ENCODE assay signal across 8 cellular contexts in the genomic region with DNA sequence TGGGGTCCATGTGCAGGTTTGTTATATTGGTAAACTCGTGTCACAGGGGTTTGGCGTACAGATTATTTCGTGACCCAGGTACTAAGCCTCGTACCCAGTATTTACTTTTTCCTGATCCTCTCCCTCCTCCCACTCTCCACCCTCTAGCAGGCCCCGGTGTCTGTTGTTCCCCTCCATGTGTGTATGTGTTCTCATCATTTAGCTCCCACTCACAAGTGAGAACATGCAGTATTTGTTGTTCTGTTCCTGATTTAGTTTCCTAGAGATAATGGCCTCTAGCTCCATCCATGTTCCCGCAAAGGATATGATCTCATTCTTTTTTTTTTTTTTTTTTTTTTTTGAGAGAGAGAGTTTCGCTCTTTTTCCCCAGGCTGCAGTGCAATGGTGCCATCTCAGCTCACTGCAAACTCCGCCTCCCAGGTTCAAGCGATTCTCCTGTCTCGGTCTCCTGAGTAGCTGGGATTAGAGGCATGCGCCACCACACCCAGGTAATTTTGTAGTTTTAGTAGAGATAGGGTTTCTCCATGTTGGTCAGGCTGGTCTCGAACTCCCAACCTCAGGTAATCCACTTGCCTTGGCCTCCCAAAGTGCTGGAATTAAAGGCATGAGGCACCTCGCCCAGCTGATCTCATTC. TPM values are rescaled to one million over a fixed set of nuclear protein-coding genes. Genes with fewer than 3 reads are reported as not detected.
DNase-seq lines count a peak whose midpoint lies in the region; ATAC-seq, FAIRE-seq and TF ChIP-seq lines count a peak whose summit lies in the region.
"Not testable (repeated sequence)": the region's sequence is repeated elsewhere in the genome, so short reads cannot be mapped to it uniquely, and the experiment has no call there.

No MANE protein-coding gene starts in this region.

- in situ Hi-C loops in K562 (cut with MboI), result loop anchor here (10.0 kb wide), 1 partner anchor 321 kb away; no protein-coding TSS in a partner anchor

- H3K4me3 ChIP-seq in HEK293 (ENCODE audit: low read depth, low read length); K562; smooth muscle cell: not testable (repeated sequence)

- intact Hi-C loops in K562 (cut with micrococcal nuclease); Right ventricle myocardium inferior (cut with DNase I); left ventricle myocardium superior (cut with micrococcal nuclease): not testable (repeated sequence)

- H3K27ac ChIP-seq in HEK293 (ENCODE audit: extremely low read depth, low read depth, low read length); K562 (ENCODE audit: extremely low read depth, low read depth, low read length); smooth muscle cell (ENCODE audit: low read depth): not testable (repeated sequence)

- not testable (repeated sequence) for H3K4me2 ChIP-seq in K562 (ENCODE audit: insufficient read depth, low read length)
- peak overlapping the region; percentile 65 for H3K4me2 ChIP-seq in smooth muscle cell

- not testable (repeated sequence) for TF ChIP-seq EP300 in K562 (IDR thresholded peaks at IDR 0.05; ENCODE audit: low read length)

- not testable (repeated sequence) for TF ChIP-seq CTCF in HEK293 (tag by site-specific recombination; IDR thresholded peaks at IDR 0.05); K562 (IDR thresholded peaks at IDR 0.05 in 2 of 3, conservative IDR thresholded peaks at IDR 0.05 in 1 of 3; ENCODE audit: insufficient read depth in 2 of 3, low read depth in 1 of 3, low read length in 3 of 3); smooth muscle cell (IDR thresholded peaks at IDR 0.05; ENCODE audit: borderline replicate concordance, insufficient read depth, poor library complexity, severe bottlenecking)

- H3K9me3 ChIP-seq in HEK293 (ENCODE audit: control insufficient read depth, insufficient read depth, low read depth, low read length); K562 (replicated peaks; ENCODE audit: control insufficient read depth, insufficient read depth, low read depth, low read length); smooth muscle cell (replicated peaks; ENCODE audit: low read depth): not testable (repeated sequence)

- not testable (repeated sequence) for H3F3A ChIP-seq in smooth muscle cell (ENCODE audit: low read depth)

- H3K9me1 ChIP-seq in K562 (ENCODE audit: control insufficient read depth, insufficient read depth, low read length), result not testable (repeated sequence)

- not testable (repeated sequence) for TF ChIP-seq POLR2A in K562 (conservative IDR thresholded peaks at IDR 0.05)

- not testable (repeated sequence) for H3K79me2 ChIP-seq in K562 (ENCODE audit: control insufficient read depth, insufficient read depth, low read length); smooth muscle cell (ENCODE audit: low read depth)

- not testable (repeated sequence) for FAIRE-seq in K562 (lab: Jason Lieb, UNC)

- not testable (repeated sequence) for ATAC-seq in K562
- ATAC-seq in Right ventricle myocardium inferior (peak; percentile 73), left ventricle myocardium superior (peak; percentile 91)

- POLR2A ChIA-PET in HEK293 (lab: Yijun Ruan, JAX), result interaction anchor here (0.6 to 0.7 kb wide), 4 partner anchors 54 to 141 kb away, joined by 3 to 7 read pairs (median 4); no protein-coding TSS in a partner anchor
- POLR2A ChIA-PET in K562 (lab: Yijun Ruan, JAX), result interaction anchor here (0.8 to 1.0 kb wide), 2 partner anchors 25 to 66 kb away, joined by 3 to 4 read pairs; no protein-coding TSS in a partner anchor

- CTCF ChIA-PET in HEK293 (lab: Yijun Ruan, JAX), result interaction anchor here (0.6 to 2.0 kb wide), 3 partner anchors 12 to 52 kb away, joined by 3 to 6 read pairs (median 3); no protein-coding TSS in a partner anchor
- CTCF ChIA-PET in K562 (lab: Yijun Ruan, JAX; ENCODE audit: low intra/inter-chr PET ratio), result interaction anchor here (1.1 kb wide), 1 partner anchor 145 kb away, joined by 3 read pairs; no protein-coding TSS in a partner anchor

- peak; percentile 63 for DNase-seq in Ammon's horn (ENCODE audit: low spot score)
- DNase-seq in K562 (ENCODE audit: extremely low read depth in 1 of 4, low spot score in 3 of 4); Right ventricle myocardium inferior (ENCODE audit: missing footprints); left ventricle myocardium superior; smooth muscle cell (lab: John Stamatoyannopoulos, UW; ENCODE audit: unreplicated experiment): not testable (repeated sequence)
- peak; percentile 61 for DNase-seq in dermis blood vessel endothelial cell
- peak; percentile 59 to 69 for DNase-seq in lung microvascular endothelial cell (ENCODE audit: low read depth in 2 of 2)

- BruUV-seq in K562 (replicated peaks; lab: Mats Ljungman, UMichigan), result not testable (repeated sequence)

- H4K20me1 ChIP-seq in K562 (replicated peaks; ENCODE audit: control insufficient read depth, insufficient read depth, low read length); smooth muscle cell (ENCODE audit: low read depth): not testable (repeated sequence)

- peak overlapping the region; percentile 33; the same call in 1 of the 2 replicates for H2AFZ ChIP-seq in K562 (ENCODE audit: low read depth, low read length)
- not testable (repeated sequence) for H2AFZ ChIP-seq in smooth muscle cell (ENCODE audit: low read depth)

- TF ChIP-seq RAD21 in K562 (CRISPR knock-in tag; conservative IDR thresholded peaks at IDR 0.05 in 1 of 2, IDR thresholded peaks at IDR 0.05 in 1 of 2), result not testable (repeated sequence)

- not testable (repeated sequence) for H3K9ac ChIP-seq in K562 (ENCODE audit: insufficient read depth in 1 of 2, low read depth in 2 of 2, low read length in 2 of 2); smooth muscle cell (ENCODE audit: low read depth)

- 34% methylated on average over 11 of the region's 13 CpGs for WGBS in K562 (ENCODE audit: insufficient coverage, low coverage, missing lambda C conversion rate)
- 70% methylated on average over 13 of the region's 13 CpGs for WGBS in smooth muscle cell (ENCODE audit: low lambda C conversion rate)

- not testable (repeated sequence) for H3K4me1 ChIP-seq in HEK293 (ENCODE audit: control insufficient read depth, insufficient read depth, low read length); K562 (replicated peaks in 1 of 2; ENCODE audit: control insufficient read depth in 2 of 2, insufficient read depth in 2 of 2, low read length in 2 of 2); smooth muscle cell (ENCODE audit: low read depth)

- not testable (repeated sequence) for H3K27me3 ChIP-seq in K562 (ENCODE audit: control insufficient read depth in 2 of 2, insufficient read depth in 2 of 2, low read length in 2 of 2); smooth muscle cell (ENCODE audit: low read depth)

- not testable (repeated sequence) for H3K36me3 ChIP-seq in HEK293 (ENCODE audit: control insufficient read depth in 2 of 2, insufficient read depth in 1 of 2, low read length in 2 of 2); K562 (ENCODE audit: control insufficient read depth, insufficient read depth, low read length); smooth muscle cell (ENCODE audit: low read depth)

TF ChIP-seq in HEK293, 187 proteins besides CTCF, POLR2A, EP300 and RAD21:
- TF ChIP-seq ZFHX2 (tag by site-specific recombination; conservative IDR thresholded peaks at IDR 0.05), result peak; percentile 73
- TF ChIP-seq EGR2 (tag by site-specific recombination; IDR thresholded peaks at IDR 0.05; ENCODE audit: low read depth), result peak; percentile 68

TF ChIP-seq in K562, 482 proteins besides CTCF, POLR2A, EP300 and RAD21:
- TF ChIP-seq GABPA (tag; conservative IDR thresholded peaks at IDR 0.05; ENCODE audit: low read depth) (0 out of 2 replicates have a peak, but pooled peaks have one; percentile 14), ATF7 (IDR thresholded peaks at IDR 0.05) (peak; percentile 15; the same call in 1 of the 2 replicates), ZNF384 (IDR thresholded peaks at IDR 0.05; ENCODE audit: low read depth, low read length) (peak; percentile 21; the same call in 1 of the 2 replicates)

RNA-seq across cellular contexts. Expression of gene PSAP, which starts 52.7 kb away (rescaled TPM):
- total RNA-seq in K562 (2011; cell fraction: chromatin; rRNA removed; ENCODE audit: low replicate concordance), result 516 and 975 TPM in 2 replicates
- total RNA-seq in K562 (2011; cell fraction: nucleolus; rRNA removed), result 1,506 and 1,517 TPM in 2 replicates
- 977 and 1,240 TPM in 2 replicates for total RNA-seq in K562 (2011; cell fraction: nucleoplasm; rRNA removed)
- total RNA-seq in K562 (2014; rRNA removed), result 300 and 431 TPM in 2 replicates
- 231 and 245 TPM in 2 replicates for total RNA-seq in K562 (2014; rRNA removed; fragmentation: Illumina TruSeq; extraction: Trizol)
- 354 and 357 TPM in 2 replicates for total RNA-seq in K562 (2015; rRNA removed; fragmentation: Illumina TruSeq; extraction: Trizol)
- total RNA-seq in K562 (2021), result 458 and 473 TPM in 2 replicates
- 613 and 630 TPM in 2 replicates for polyA plus RNA-seq in K562 (2011; rRNA removed)
- polyA plus RNA-seq in K562 (2011; cell fraction: cytosol; rRNA removed), result 632 and 704 TPM in 2 replicates
- 504 and 505 TPM in 2 replicates for polyA plus RNA-seq in K562 (2011; cell fraction: nucleus; rRNA removed)
- polyA plus RNA-seq in K562 (2012), result 541 and 1,183 TPM in 2 replicates
- 439 and 442 TPM in 2 replicates for polyA plus RNA-seq in K562 (2014; fragmentation: Illumina TruSeq; extraction: Trizol)
- polyA plus RNA-seq in K562 (2014; fragmentation: Nextera tagmentation; extraction: Ambion mirVana), result 100 to 1,000 TPM; 429 to 700 TPM
- polyA plus RNA-seq in K562 (2014; rRNA removed), result 399 and 425 TPM in 2 replicates
- 379 and 426 TPM in 2 replicates for polyA minus RNA-seq in K562 (2011; rRNA and poly(A)+ RNA removed)
- 290 and 309 TPM in 2 replicates for polyA minus RNA-seq in K562 (2011; cell fraction: cytosol; rRNA and poly(A)+ RNA removed)
- 87.5 and 138 TPM in 2 replicates for polyA minus RNA-seq in K562 (2011; cell fraction: nucleus; rRNA and poly(A)+ RNA removed)
- 763 and 907 TPM in 2 replicates for total RNA-seq in dermis blood vessel endothelial cell
- total RNA-seq in Right ventricle myocardium inferior, result 1,777 TPM
- 1,798 TPM for total RNA-seq in left ventricle myocardium superior
- total RNA-seq in lung microvascular endothelial cell, result 493 and 688 TPM in 2 replicates
- 282 and 328 TPM in 2 replicates for total RNA-seq in smooth muscle cell
- 486 and 500 TPM in 2 replicates for polyA plus RNA-seq in smooth muscle cell
